Comparison of ENCODE assay signal across 8 cellular contexts in the genomic region with DNA sequence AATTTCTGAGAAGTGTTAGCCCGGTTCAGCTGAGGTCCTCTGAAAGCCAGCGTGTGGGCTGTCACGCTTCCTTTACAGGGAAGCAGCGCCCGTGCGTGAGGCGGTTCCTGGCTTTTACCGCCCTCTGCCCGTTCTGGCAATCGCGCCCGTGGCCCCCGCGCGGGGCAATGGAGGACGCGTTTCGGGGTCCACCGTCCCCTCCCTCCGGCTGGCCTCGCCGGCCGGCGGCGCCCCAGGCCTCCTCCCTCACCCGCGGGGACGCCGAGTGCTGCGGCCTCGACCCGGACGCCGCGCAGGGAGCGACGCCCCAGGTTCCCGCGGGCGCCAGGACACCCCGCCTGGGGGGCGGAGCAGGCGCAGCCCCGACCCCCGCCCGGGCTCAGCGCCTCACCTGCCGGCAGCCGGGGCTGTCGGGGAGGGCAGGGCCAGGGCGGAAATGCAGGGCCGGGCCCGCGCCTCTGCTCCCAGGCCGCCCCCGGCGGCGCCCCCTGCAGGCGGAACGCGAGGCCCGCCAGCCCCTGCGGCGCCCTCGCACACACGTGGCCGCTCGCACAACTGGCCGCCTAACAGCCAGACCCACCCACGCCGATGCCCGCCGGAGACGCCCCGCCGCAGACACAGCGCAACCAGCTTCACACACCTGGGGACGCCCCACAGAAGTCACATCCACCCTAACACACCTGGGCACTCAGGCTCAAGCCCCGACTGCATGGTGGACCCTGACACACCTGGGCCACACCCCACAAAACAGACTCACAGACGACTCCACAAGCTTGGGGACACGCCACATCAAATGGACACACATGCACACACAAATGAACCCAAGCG. TPM values are rescaled to one million over a fixed set of nuclear protein-coding genes. Genes with fewer than 3 reads are reported as not detected.
A peak's percentile ranks its signal among the peaks of the same experiment; 100 is the strongest.
DNase-seq lines count a peak whose midpoint lies in the region; ATAC-seq lines count a peak whose summit lies in the region.

A gene (minus strand): TSS at position 440 of the 828 bp plus-strand sequence. CDS start 56,198 bp downstream, outside the sequence.

- H3K27ac Mint-ChIP-seq in stimulated activated effector memory CD8-positive, alpha-beta T cell treated with anti-CD3 and anti-CD28 coated beads, Interleukin-12 subunit alpha, Interleukin-12 subunit beta, amount 100 ng/mL, for 72 hours, result peak within 1 kb of the TSS; percentile 87

- no peaks in the 10 kb centered on the region for H3K27me3 ChIP-seq in esophagus (ENCODE audit: control insufficient read depth in 1 of 2, insufficient read depth in 2 of 2, low read length in 2 of 2)

- peaks cover 0 to 5% of the 10 kb centered on the region in 2 donors for H3K4me1 ChIP-seq in esophagus (ENCODE audit: control insufficient read depth in 2 of 2, insufficient read depth in 2 of 2, low read length in 1 of 2)

- ATAC-seq in GM19025 (IDR thresholded peaks at IDR 0.05; ENCODE audit: low read depth, unreplicated experiment), result peak; percentile 99
- ATAC-seq in HG03196 (IDR thresholded peaks at IDR 0.05; ENCODE audit: unreplicated experiment), result peak; percentile 97
- peak; percentile 97 for ATAC-seq in stimulated activated effector memory CD8-positive, alpha-beta T cell treated with anti-CD3 and anti-CD28 coated beads, Interleukin-12 subunit alpha, Interleukin-12 subunit beta, amount 100 ng/mL, for 72 hours

- peaks cover 4% of the 10 kb centered on the region for H3K36me3 Mint-ChIP-seq in stimulated activated effector memory CD8-positive, alpha-beta T cell treated with anti-CD3 and anti-CD28 coated beads, Interleukin-12 subunit alpha, Interleukin-12 subunit beta, amount 100 ng/mL, for 72 hours

- no peaks in the 10 kb centered on the region for H3K9me3 Mint-ChIP-seq in stimulated activated effector memory CD8-positive, alpha-beta T cell treated with anti-CD3 and anti-CD28 coated beads, Interleukin-12 subunit alpha, Interleukin-12 subunit beta, amount 100 ng/mL, for 72 hours

- H3K4me1 Mint-ChIP-seq in stimulated activated effector memory CD8-positive, alpha-beta T cell treated with anti-CD3 and anti-CD28 coated beads, Interleukin-12 subunit alpha, Interleukin-12 subunit beta, amount 100 ng/mL, for 72 hours, result peaks cover 27% of the 10 kb centered on the region

- H3K4me3 ChIP-seq in esophagus (ENCODE audit: low read depth in 1 of 2, low read length in 2 of 2), result peak within 1 kb of the TSS; percentile 78 to 82

- no peaks in the 10 kb centered on the region for H3K36me3 ChIP-seq in esophagus (ENCODE audit: control insufficient read depth in 2 of 2, insufficient read depth in 2 of 2, low read length in 1 of 2)

- WGBS in esophagus, 2 donors, result 6 to 7% methylated on average over 77 to 82 of the region's 82 CpGs

- DNase-seq in CD1c-positive myeloid dendritic cell (ENCODE audit: extremely low spot score), result peak; percentile 80
- DNase-seq in NOMO-1 (lab: John Stamatoyannopoulos, UW; ENCODE audit: unreplicated experiment in 2 of 2), result peak; percentile 57 to 82
- peak; percentile 74 for DNase-seq in activated T-cell treated with anti-CD3 and anti-CD28 coated beads for 24 hours (ENCODE audit: low read depth)
- DNase-seq in myocyte (ENCODE audit: low read depth), result peak; percentile 58
- peak; percentile 88 to 91 for DNase-seq in stimulated activated effector memory CD8-positive, alpha-beta T cell treated with anti-CD3 and anti-CD28 coated beads, Interleukin-12 subunit alpha, Interleukin-12 subunit beta, amount 100 ng/mL, for 72 hours (ENCODE audit: low spot score in 2 of 2)

- H3K4me3 Mint-ChIP-seq in stimulated activated effector memory CD8-positive, alpha-beta T cell treated with anti-CD3 and anti-CD28 coated beads, Interleukin-12 subunit alpha, Interleukin-12 subunit beta, amount 100 ng/mL, for 72 hours, result peak within 1 kb of the TSS; percentile 75

- H3K9me3 ChIP-seq in esophagus (ENCODE audit: control insufficient read depth in 2 of 2, insufficient read depth in 1 of 2, low read depth in 1 of 2, low read length in 1 of 2), result no peaks in the 10 kb centered on the region

- peak within 1 kb of the TSS; percentile 78 to 82 for H3K27ac ChIP-seq in esophagus (ENCODE audit: low read depth in 2 of 2, low read length in 1 of 2)

RNA-seq across cellular contexts. Expression of the gene that starts here (rescaled TPM):
- 1 to 10 TPM in 1 of 2 donors, under 1 TPM in 1; 0.81 to 1.3 TPM for polyA plus RNA-seq in esophagus
- total RNA-seq in myocyte, result 0.40 and 2.8 TPM in 2 replicates
- 1.8 TPM for polyA plus RNA-seq in myocyte (2012)

Comparison
In these comparisons a context has a peak if more than half of its experiments do, and no peak if none do; other contexts are left out.
1. Peak in every context shown above with its lines: DNase-seq, ATAC-seq, H3K4me3 ChIP-seq and H3K27ac ChIP-seq.